In genomic region chr18:58536187-58536516, GRCh38 we compare ENCODE assay signal across 2 cellular contexts.
TF ChIP-seq lines count a peak whose summit lies in the region.

No MANE protein-coding gene starts in this region.

TF ChIP-seq in GM23338, 12 proteins besides CTCF, POLR2A, EP300 and RAD21:
- TF ChIP-seq ETS1 (IDR thresholded peaks at IDR 0.05) = no peak
- no peak for TF ChIP-seq JUNB (IDR thresholded peaks at IDR 0.05; ENCODE audit: unreplicated experiment)
- TF ChIP-seq POLR2AphosphoS5 (IDR thresholded peaks at IDR 0.05; ENCODE audit: low read depth) = no peak
- TF ChIP-seq ZNF114 (CRISPR knock-in tag; IDR thresholded peaks at IDR 0.05) = no peak
- no peak for TF ChIP-seq STAT1 (IDR thresholded peaks at IDR 0.05; ENCODE audit: unreplicated experiment)
- no peak for TF ChIP-seq NANOG (IDR thresholded peaks at IDR 0.05; ENCODE audit: borderline replicate concordance)
- no peak for TF ChIP-seq ZNF462 (CRISPR knock-in tag; IDR thresholded peaks at IDR 0.05)
- no peak for TF ChIP-seq EZH2 (IDR thresholded peaks at IDR 0.05; ENCODE audit: low read depth, unreplicated experiment)
- TF ChIP-seq EZH2phosphoT487 (IDR thresholded peaks at IDR 0.05; ENCODE audit: unreplicated experiment) = no peak

TF ChIP-seq in WTC11, 78 proteins besides CTCF, POLR2A, EP300 and RAD21:
- no peak for TF ChIP-seq HMGXB4 (CRISPR knock-in tag; IDR thresholded peaks at IDR 0.05)
- no peak for TF ChIP-seq ATF1 (CRISPR knock-in tag; IDR thresholded peaks at IDR 0.05)
- TF ChIP-seq ZSCAN18 (CRISPR knock-in tag; IDR thresholded peaks at IDR 0.05) = no peak
- no peak for TF ChIP-seq TP53 (CRISPR knock-in tag; IDR thresholded peaks at IDR 0.05)
- no peak for TF ChIP-seq ZNF423 (CRISPR knock-in tag; IDR thresholded peaks at IDR 0.05)
- TF ChIP-seq ZMAT4 (CRISPR knock-in tag; IDR thresholded peaks at IDR 0.05) = no peak
- TF ChIP-seq ETV6 (CRISPR knock-in tag; IDR thresholded peaks at IDR 0.05) = no peak
- TF ChIP-seq E2F5 (CRISPR knock-in tag; IDR thresholded peaks at IDR 0.05) = no peak
- no peak for TF ChIP-seq ARID4B (CRISPR knock-in tag; IDR thresholded peaks at IDR 0.05; ENCODE audit: borderline replicate concordance)
